ENCODE assay signal across 24 cellular contexts in the genomic region with DNA sequence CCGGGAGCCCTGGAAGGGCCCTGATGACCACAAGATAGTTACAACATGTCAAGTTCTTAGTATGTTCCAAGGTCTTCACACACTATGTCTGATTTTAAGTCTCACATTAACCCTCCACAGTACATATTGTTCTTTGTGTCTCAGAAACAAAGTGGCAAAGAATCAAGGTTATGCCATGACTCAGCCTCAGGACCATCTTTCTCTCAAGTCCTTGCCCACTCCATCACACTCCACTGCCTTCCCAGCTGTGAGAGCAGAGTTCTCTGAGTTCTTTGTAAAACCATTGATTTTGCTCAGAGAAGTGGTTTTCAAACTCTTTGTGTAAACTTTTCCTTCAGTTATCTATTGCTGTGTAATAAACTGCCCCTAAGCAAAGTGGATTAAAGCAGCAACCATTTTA.
"Had no signal": no experiment of that assay in that cellular context is flagged by ENCODE, and none has a peak within 500 bp of the region (broad histone marks: within the 10 kb centered on the region; RNA-seq: fewer than 3 reads in every experiment).

No MANE protein-coding gene starts in this region.

- H3K36me3 Mint-ChIP-seq: immature natural killer cell, mesothelial cell of epicardium had no signal

- H3K4me3 ChIP-seq: colonic mucosa, dorsolateral prefrontal cortex, esophagus muscularis mucosa, gastrocnemius medialis, heart left ventricle, hepatocyte, left lung, lower lobe of right lung, mucosa of descending colon had no signal

- DNase-seq: cerebellar nuclear complex; colonic mucosa; cortex of kidney; dermis blood vessel endothelial cell; dorsolateral prefrontal cortex; effector CD4-positive, alpha-beta T cell; effector memory CD4-positive, alpha-beta T cell; foreskin fibroblast; foreskin melanocyte; gastrocnemius medialis; heart left ventricle; hypothalamus; immature natural killer cell; islet precursor cell; kidney; left cardiac atrium; left lung; left ventricle myocardium superior; lower lobe of right lung; mesenchymal stem cell; mucosa of descending colon had no signal

- H3K9me3 Mint-ChIP-seq: mesothelial cell of epicardium had no signal

- H3K4me3 Mint-ChIP-seq: immature natural killer cell, mesothelial cell of epicardium had no signal

- H3K36me3 ChIP-seq: colonic mucosa, esophagus muscularis mucosa, gastrocnemius medialis, heart left ventricle, left lung, lower lobe of right lung had no signal

- H3K27ac Mint-ChIP-seq: immature natural killer cell, mesothelial cell of epicardium had no signal

- H3K27me3 ChIP-seq: colonic mucosa, dorsolateral prefrontal cortex, esophagus muscularis mucosa, gastrocnemius medialis, hepatocyte, left lung had no signal

- H3K4me1 Mint-ChIP-seq: immature natural killer cell had no signal
